Comparison of ENCODE assay signal across 8 cellular contexts in the genomic region with DNA sequence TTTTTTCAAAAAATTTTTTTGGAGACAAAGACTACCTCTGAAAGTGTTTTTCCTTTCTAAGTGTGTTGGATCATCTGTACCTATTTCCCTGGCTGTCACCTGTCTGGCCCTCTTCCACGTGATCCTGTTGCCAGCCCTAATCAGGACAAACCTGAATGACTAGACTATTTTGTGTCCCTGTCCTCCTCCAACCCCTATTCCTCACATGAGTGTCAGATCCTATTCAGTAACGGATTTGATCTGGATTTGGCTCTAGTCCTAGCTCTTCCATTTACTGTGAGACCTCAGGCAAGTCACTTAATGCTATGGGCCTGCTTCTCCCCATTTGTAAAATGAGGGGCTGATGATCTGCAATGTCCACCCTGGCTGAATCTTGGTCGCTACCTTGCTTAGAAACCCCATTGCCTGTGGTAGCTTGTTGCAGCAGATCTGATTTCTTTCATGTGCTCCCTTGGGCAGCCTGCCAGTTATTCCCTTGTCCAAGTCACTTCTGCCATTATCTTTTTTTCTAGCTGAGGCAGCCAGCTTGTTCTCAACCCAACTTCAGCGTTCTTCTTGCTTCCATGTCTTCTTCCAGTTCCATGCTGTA. TPM values are rescaled to one million over a fixed set of nuclear protein-coding genes. Genes with fewer than 3 reads are reported as not detected.
DNase-seq lines count a peak whose midpoint lies in the region; ATAC-seq and TF ChIP-seq lines count a peak whose summit lies in the region.

No MANE protein-coding gene starts in this region.

- peak overlapping the region; percentile 17 for H3K27ac Mint-ChIP-seq in activated CD8-positive, alpha-beta T cell treated with anti-CD3 and anti-CD28 coated beads, Interleukin-2, amount 10 ng/mL, durations not matched to agents 7 days and 5 days

- TF ChIP-seq CTCF in right atrium auricular region (IDR thresholded peaks at IDR 0.05): no peak
- no peak for TF ChIP-seq CTCF in transverse colon (IDR thresholded peaks at IDR 0.05)

- TF ChIP-seq EP300 in transverse colon (IDR thresholded peaks at IDR 0.05; ENCODE audit: low read depth): no peak

- H3K4me3 Mint-ChIP-seq in activated T-cell treated with anti-CD3 and anti-CD28 coated beads, Interleukin-2, amount 50 U/mL, for 4 hours: peak overlapping the region; percentile 37
- no peak overlapping the region for H3K4me3 Mint-ChIP-seq in activated CD8-positive, alpha-beta T cell treated with anti-CD3 and anti-CD28 coated beads, Interleukin-2, amount 10 ng/mL, durations not matched to agents 7 days and 5 days

- H3K27ac ChIP-seq in right atrium auricular region: peak overlapping the region; percentile 54 to 69
- peak overlapping the region; percentile 11 to 50 (median 34) for H3K27ac ChIP-seq in transverse colon

- 14 to 33% methylated on average over 1 to 4 of the region's 4 CpGs for WGBS in transverse colon (ENCODE audit: low coverage in 1 of 2), 2 donors

- H3K9me3 ChIP-seq in right atrium auricular region: no peaks in the 10 kb centered on the region
- no peaks in the 10 kb centered on the region for H3K9me3 ChIP-seq in transverse colon

- in situ Hi-C loops in transverse colon (cut with MboI; ENCODE audit: low pct_ligation_motif_present in 1 of 4, low pct_unique_long_range_greater_than_20kb in 1 of 4, low sequenced_read_pairs in 3 of 4): no loop called here

- POLR2A ChIA-PET in activated CD8-positive, alpha-beta T cell treated with anti-CD3 and anti-CD28 coated beads, Interleukin-2, amount 10 ng/mL, durations not matched to agents 7 days and 5 days (lab: Charles Lee): interaction anchor here (0.9 to 11.2 kb wide), 3 partner anchors 36 to 234 kb away, joined by 3 to 401 read pairs (median 3); a partner anchor contains a TSS

- no peak for ATAC-seq in activated T-cell treated with anti-CD3 and anti-CD28 coated beads, Interleukin-2, amount 50 U/mL, for 4 hours
- ATAC-seq in activated CD8-positive, alpha-beta T cell treated with anti-CD3 and anti-CD28 coated beads, Interleukin-2, amount 10 ng/mL, durations not matched to agents 7 days and 5 days: no peak

- CTCF ChIA-PET in activated CD8-positive, alpha-beta T cell treated with anti-CD3 and anti-CD28 coated beads, Interleukin-2, amount 10 ng/mL, durations not matched to agents 7 days and 5 days (lab: Charles Lee): interaction anchor here (1.3 kb wide), 2 partner anchors 8 to 108 kb away, joined by 4 to 5 read pairs; no protein-coding TSS in a partner anchor

- intact Hi-C loops in transverse colon (cut with DNase I; ENCODE audit: low total_unique reads): no loop called here

- no peak overlapping the region for H3K4me3 ChIP-seq in right atrium auricular region
- H3K4me3 ChIP-seq in transverse colon: no peak overlapping the region
- H3K4me3 ChIP-seq in H7 (ENCODE audit: insufficient read depth, low read depth, low read length): no peak overlapping the region

- H3K4me1 Mint-ChIP-seq in activated T-cell treated with anti-CD3 and anti-CD28 coated beads, Interleukin-2, amount 50 U/mL, for 4 hours (ENCODE audit: low read depth): peaks cover 57% of the 10 kb centered on the region
- H3K4me1 Mint-ChIP-seq in activated CD8-positive, alpha-beta T cell treated with anti-CD3 and anti-CD28 coated beads, Interleukin-2, amount 10 ng/mL, durations not matched to agents 7 days and 5 days (ENCODE audit: low read depth): peaks cover 45% of the 10 kb centered on the region

- no peaks in the 10 kb centered on the region for H3K27me3 Mint-ChIP-seq in activated T-cell treated with anti-CD3 and anti-CD28 coated beads, Interleukin-2, amount 50 U/mL, for 4 hours (ENCODE audit: low read depth)
- no peaks in the 10 kb centered on the region for H3K27me3 Mint-ChIP-seq in activated CD8-positive, alpha-beta T cell treated with anti-CD3 and anti-CD28 coated beads, Interleukin-2, amount 10 ng/mL, durations not matched to agents 7 days and 5 days (ENCODE audit: low read depth)

- H3K36me3 ChIP-seq in right atrium auricular region: peaks cover 10% of the 10 kb centered on the region
- H3K36me3 ChIP-seq in transverse colon: no peaks in the 10 kb centered on the region
- H3K36me3 ChIP-seq in H7 (replicated peaks; ENCODE audit: control insufficient read depth, insufficient read depth, low read length): peaks cover 6% of the 10 kb centered on the region; the same call in 1 of the 2 replicates

- H3K27me3 ChIP-seq in right atrium auricular region (no peaks in the 10 kb centered on the region), transverse colon (no peaks in the 10 kb centered on the region), H7 (ENCODE audit: control insufficient read depth, insufficient read depth, low read length) (no peaks in the 10 kb centered on the region)

- H3K9me3 Mint-ChIP-seq in activated T-cell treated with anti-CD3 and anti-CD28 coated beads, Interleukin-2, amount 50 U/mL, for 4 hours: peaks cover 2% of the 10 kb centered on the region
- peaks cover 2% of the 10 kb centered on the region for H3K9me3 Mint-ChIP-seq in activated CD8-positive, alpha-beta T cell treated with anti-CD3 and anti-CD28 coated beads, Interleukin-2, amount 10 ng/mL, durations not matched to agents 7 days and 5 days (ENCODE audit: insufficient read depth)

- no peak for TF ChIP-seq POLR2A in transverse colon (IDR thresholded peaks at IDR 0.05)

- peaks cover 0 to 37% of the 10 kb centered on the region in 2 donors for H3K4me1 ChIP-seq in right atrium auricular region
- peaks cover 9 to 47% (median 28%) of the 10 kb centered on the region in 4 donors for H3K4me1 ChIP-seq in transverse colon

- no peak for DNase-seq in activated T-cell treated with anti-CD3 and anti-CD28 coated beads, Interleukin-2, amount 50 U/mL, for 4 hours
- DNase-seq in activated T-cell treated with anti-CD3 and anti-CD28 coated beads for 4 hours: no peak
- DNase-seq in activated CD8-positive, alpha-beta T cell treated with anti-CD3 and anti-CD28 coated beads, Interleukin-2, amount 10 ng/mL, durations not matched to agents 7 days and 5 days: no peak
- peak; percentile 79 for DNase-seq in right atrium auricular region (ENCODE audit: low spot score)
- peak; percentile 50 for DNase-seq in transverse colon
- DNase-seq in activated CD8-positive, alpha-beta memory T cell treated with anti-CD3 and anti-CD28 coated beads for 24 hours: no peak
- no peak for DNase-seq in putamen (ENCODE audit: low spot score)
- no peak for DNase-seq in H7

- peaks cover 14% of the 10 kb centered on the region for H3K36me3 Mint-ChIP-seq in activated T-cell treated with anti-CD3 and anti-CD28 coated beads, Interleukin-2, amount 50 U/mL, for 4 hours (ENCODE audit: insufficient read depth)
- peaks cover 46% of the 10 kb centered on the region for H3K36me3 Mint-ChIP-seq in activated CD8-positive, alpha-beta T cell treated with anti-CD3 and anti-CD28 coated beads, Interleukin-2, amount 10 ng/mL, durations not matched to agents 7 days and 5 days (ENCODE audit: low read depth)

RNA-seq across cellular contexts. Expression of a gene that starts 4.8 kb away (rescaled TPM):
- 10 to 100 TPM; 47.7 to 59.4 (median 48.8) TPM for total RNA-seq in activated T-cell treated with anti-CD3 and anti-CD28 coated beads, Interleukin-2, amount 50 U/mL, for 4 hours
- total RNA-seq in activated CD8-positive, alpha-beta T cell treated with anti-CD3 and anti-CD28 coated beads, Interleukin-2, amount 10 ng/mL, durations not matched to agents 7 days and 5 days: 10 to 100 TPM; 53.6 to 61.5 TPM
- total RNA-seq in right atrium auricular region (10 to 100 TPM; 29.7 to 34.7 TPM), transverse colon (10 to 100 TPM; 20.6 to 88.6 (median 43.1) TPM)
- 31.2 and 37.1 TPM in 2 replicates for total RNA-seq in H7 (2014; rRNA removed; shearing (Covaris generic))

RNA-seq across cellular contexts. Expression of a gene that starts 34.5 kb away (rescaled TPM):
- 100 to 1,000 TPM; 336 to 375 (median 337) TPM for total RNA-seq in activated T-cell treated with anti-CD3 and anti-CD28 coated beads, Interleukin-2, amount 50 U/mL, for 4 hours
- total RNA-seq in activated CD8-positive, alpha-beta T cell treated with anti-CD3 and anti-CD28 coated beads, Interleukin-2, amount 10 ng/mL, durations not matched to agents 7 days and 5 days: 100 to 1,000 TPM; 333 to 358 TPM
- total RNA-seq in right atrium auricular region (100 to 1,000 TPM; 106 to 112 TPM), transverse colon (100 to 1,000 TPM; 264 to 721 (median 416) TPM)
- total RNA-seq in H7 (2014; rRNA removed; shearing (Covaris generic)): 181 and 224 TPM in 2 replicates

Comparison
In these comparisons a context has a peak if more than half of its experiments do, and no peak if none do; other contexts are left out.
1. DNase-seq: peak in right atrium auricular region (single experiment) and transverse colon (single experiment); none in activated T-cell treated with anti-CD3 and anti-CD28 coated beads, Interleukin-2, amount 50 U/mL, for 4 hours (single experiment), activated T-cell treated with anti-CD3 and anti-CD28 coated beads for 4 hours (single experiment), activated CD8-positive, alpha-beta T cell treated with anti-CD3 and anti-CD28 coated beads, Interleukin-2, amount 10 ng/mL, durations not matched to agents 7 days and 5 days (single experiment), activated CD8-positive, alpha-beta memory T cell treated with anti-CD3 and anti-CD28 coated beads for 24 hours (single experiment), putamen (single experiment) and H7 (single experiment).